ENCODE assay signal across 1 cellular context in genomic region chr6:30091577-30092381, GRCh38.
TF ChIP-seq lines count a peak whose summit lies in the region.

No MANE protein-coding gene starts in this region.

TF ChIP-seq in HepG2, 621 proteins besides CTCF, POLR2A, EP300 and RAD21 (continued from another document and continues in another):
- TF ChIP-seq PTBP1 (IDR thresholded peaks at IDR 0.05; ENCODE audit: low read depth, low read length, poor library complexity, severe bottlenecking) (no peak), NFE2L2 (IDR thresholded peaks at IDR 0.05; ENCODE audit: low read length) (no peak), ZNF609 (CRISPR knock-in tag; IDR thresholded peaks at IDR 0.05; ENCODE audit: borderline replicate concordance) (no peak), ZNF605 (CRISPR knock-in tag; IDR thresholded peaks at IDR 0.05) (0 out of 2 replicates have a peak, but pooled peaks have one; percentile 37), PPARG (CRISPR knock-in tag; conservative IDR thresholded peaks at IDR 0.05) (peak; percentile 68), MBD4 (IDR thresholded peaks at IDR 0.05; ENCODE audit: borderline replicate concordance, low read length) (no peak), ZXDC (CRISPR knock-in tag; IDR thresholded peaks at IDR 0.05) (no peak), SETDB1 (CRISPR knock-in tag; IDR thresholded peaks at IDR 0.05; ENCODE audit: borderline replicate concordance) (no peak), CENPX (CRISPR knock-in tag; IDR thresholded peaks at IDR 0.05) (no peak), ZNF691 (CRISPR knock-in tag; IDR thresholded peaks at IDR 0.05; ENCODE audit: borderline replicate concordance, low read depth) (0 out of 2 replicates have a peak, but pooled peaks have one; percentile 41), ZBTB10 (CRISPR knock-in tag; IDR thresholded peaks at IDR 0.05; ENCODE audit: borderline replicate concordance) (no peak), CHD4 (IDR thresholded peaks at IDR 0.05; ENCODE audit: borderline replicate concordance, low read length) (no peak), ZNF292 (CRISPR knock-in tag; IDR thresholded peaks at IDR 0.05; ENCODE audit: borderline replicate concordance, low read depth) (no peak), ZNF207 (IDR thresholded peaks at IDR 0.05; ENCODE audit: borderline replicate concordance) (no peak), TBX2 (CRISPR knock-in tag; IDR thresholded peaks at IDR 0.05; ENCODE audit: borderline replicate concordance) (no peak), KDM2A (CRISPR knock-in tag; IDR thresholded peaks at IDR 0.05; ENCODE audit: borderline replicate concordance, low read depth) (no peak), IKZF5 (CRISPR knock-in tag; IDR thresholded peaks at IDR 0.05) (0 out of 2 replicates have a peak, but pooled peaks have one; percentile 66), CAMTA2 (CRISPR knock-in tag; IDR thresholded peaks at IDR 0.05; ENCODE audit: borderline replicate concordance) (no peak), AHR (CRISPR knock-in tag; IDR thresholded peaks at IDR 0.05) (no peak; the same call in 1 of the 2 replicates), KDM4B (CRISPR knock-in tag; IDR thresholded peaks at IDR 0.05) (no peak), ZNF382 (CRISPR knock-in tag; IDR thresholded peaks at IDR 0.05; ENCODE audit: borderline replicate concordance) (no peak), ZNF205 (CRISPR knock-in tag; IDR thresholded peaks at IDR 0.05) (no peak), ZNF280B (CRISPR knock-in tag; IDR thresholded peaks at IDR 0.05; ENCODE audit: borderline replicate concordance) (peak; percentile 43; the same call in 1 of the 2 replicates), MXD1 (CRISPR knock-in tag; IDR thresholded peaks at IDR 0.05) (no peak; the same call in 1 of the 2 replicates), ATF7-NPFF (CRISPR knock-in tag; IDR thresholded peaks at IDR 0.05; ENCODE audit: low read depth) (no peak), ZNF891 (CRISPR knock-in tag; IDR thresholded peaks at IDR 0.05) (no peak), ZSCAN31 (CRISPR knock-in tag; IDR thresholded peaks at IDR 0.05; ENCODE audit: low read depth) (no peak), ZHX2 (IDR thresholded peaks at IDR 0.05; ENCODE audit: low read depth) (peak; percentile 15; the same call in 1 of the 2 replicates), ZHX2 (CRISPR knock-in tag; IDR thresholded peaks at IDR 0.05; ENCODE audit: borderline replicate concordance) (no peak), ZBTB43 (CRISPR knock-in tag; conservative IDR thresholded peaks at IDR 0.05) (no peak), SIX4 (CRISPR knock-in tag; IDR thresholded peaks at IDR 0.05) (no peak), RFXAP (CRISPR knock-in tag; IDR thresholded peaks at IDR 0.05; ENCODE audit: borderline replicate concordance) (no peak), ARNT2 (CRISPR knock-in tag; IDR thresholded peaks at IDR 0.05; ENCODE audit: low read depth) (no peak)
